Comparison of ENCODE assay signal across 21 cellular contexts in the genomic region with DNA sequence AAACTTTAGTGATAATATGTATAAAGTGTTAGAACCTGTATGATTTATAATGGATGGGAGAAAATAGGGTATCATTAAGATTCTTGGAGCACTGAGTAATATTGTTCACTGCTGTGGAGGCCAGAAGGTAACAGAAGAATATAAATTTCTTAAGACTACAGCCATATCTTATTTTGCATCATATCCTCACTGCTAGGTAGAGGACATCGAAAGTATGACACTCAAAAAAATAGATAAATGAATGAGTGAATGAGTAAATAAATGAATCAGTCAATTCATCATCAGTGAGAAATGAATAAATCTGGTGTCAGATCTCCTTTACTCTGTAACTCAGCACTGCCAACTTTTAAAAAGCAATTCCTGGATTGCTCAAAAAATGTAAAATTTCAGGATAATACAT. TPM values are rescaled to one million over a fixed set of nuclear protein-coding genes. Genes with fewer than 3 reads are reported as not detected.
"Had no signal": no experiment of that assay in that cellular context is flagged by ENCODE, and none has a peak within 500 bp of the region (broad histone marks: within the 10 kb centered on the region; RNA-seq: fewer than 3 reads in every experiment).

No MANE protein-coding gene starts in this region.

- ATAC-seq: Panc1 had no signal

- DNase-seq: KBM-7, MV-4-11, NCI-H1048, NCI-H1105, NCI-H1436 treated with DMSO at 0.1 percent for 48 hours, NCI-H1694, NCI-H187 treated with DMSO at 0.1 percent for 48 hours, NCI-H2029 treated with DMSO at 0.1 percent for 48 hours, NCI-H2171 treated with DMSO at 0.1 percent for 48 hours, NCI-H446 treated with DMSO at 0.1 percent for 48 hours, NCI-H526 treated with DMSO at 0.1 percent for 48 hours, NCI-H774, Right ventricle myocardium superior, RPMI8226, SIG-M5 had no signal

- H3K9me3 ChIP-seq: SJSA1 had no signal

- H3K27me3 ChIP-seq: SJSA1 had no signal

- H3K4me1 ChIP-seq: SJSA1 had no signal

- H3K27ac ChIP-seq: SJSA1, SK-N-MC had no signal

- H3K36me3 ChIP-seq: SJSA1 had no signal

- H3K4me3 ChIP-seq: SJSA1, SK-N-MC had no signal

RNA-seq across cellular contexts. Expression of a gene that starts 33.2 kb away (rescaled TPM):
- total RNA-seq: HT-29, LHCN-M2, MCF 10A, SJSA1 had no signal
